Comparison of ENCODE assay signal across 13 cellular contexts in the genomic region with DNA sequence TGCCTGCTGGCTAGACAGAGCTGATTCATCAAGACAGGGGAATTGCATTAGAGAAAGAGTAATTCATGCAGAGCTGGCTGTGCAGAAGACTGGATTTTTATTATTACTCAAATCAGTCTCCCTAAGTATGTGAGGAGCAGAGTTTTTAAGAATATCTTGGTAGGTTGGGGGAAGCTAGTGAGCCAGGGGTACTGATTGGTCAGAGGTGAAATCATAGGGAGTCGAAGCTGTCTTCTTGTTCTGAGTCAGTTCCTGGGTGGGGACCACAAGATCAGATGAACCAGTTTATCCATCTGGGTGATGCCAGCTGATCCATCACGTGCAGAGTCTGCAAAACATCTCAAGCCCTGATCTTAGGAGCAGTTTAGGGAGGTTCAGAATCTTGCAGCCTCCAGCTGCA. TPM values are rescaled to one million over a fixed set of nuclear protein-coding genes. Genes with fewer than 3 reads are reported as not detected.
DNase-seq lines count a peak whose midpoint lies in the region; ATAC-seq, FAIRE-seq and TF ChIP-seq lines count a peak whose summit lies in the region.
"Had no signal": no experiment of that assay in that cellular context is flagged by ENCODE, and none has a peak within 500 bp of the region (broad histone marks: within the 10 kb centered on the region; RNA-seq: fewer than 3 reads in every experiment).

No MANE protein-coding gene starts in this region.

- peaks cover 18% of the 10 kb centered on the region for H3F3A ChIP-seq in MM.1S (ENCODE audit: insufficient read depth, low read length)

- no peak for ATAC-seq in GM21447 (IDR thresholded peaks at IDR 0.05; ENCODE audit: unreplicated experiment)

- H3K9me2 ChIP-seq in MM.1S (replicated peaks; ENCODE audit: insufficient read depth, low read length), result no peaks in the 10 kb centered on the region

- H3K9me3 ChIP-seq in MM.1S (replicated peaks; ENCODE audit: insufficient read depth, low read length), result no peaks in the 10 kb centered on the region
- H3K9me3 ChIP-seq: HAP-1 had no signal

- 0 out of 2 replicates have a peak overlapping the region, but pooled peaks have one; percentile 27 for H3K4me2 ChIP-seq in MM.1S (ENCODE audit: low read depth, low read length)

- no peaks in the 10 kb centered on the region for H4K20me1 ChIP-seq in MM.1S (ENCODE audit: insufficient read depth, low read length)

- H3K4me1 ChIP-seq in MM.1S (ENCODE audit: low read length), result peaks cover 40% of the 10 kb centered on the region
- H3K4me1 ChIP-seq: HAP-1 had no signal

- no peaks in the 10 kb centered on the region for H3K36me3 ChIP-seq in MM.1S (replicated peaks; ENCODE audit: insufficient read depth, low read length)
- no peaks in the 10 kb centered on the region for H3K36me3 ChIP-seq in bronchial epithelial cell (ENCODE audit: control insufficient read depth, insufficient read depth, low read length)
- H3K36me3 ChIP-seq: HAP-1 had no signal

- H3K27me3 ChIP-seq in MM.1S (replicated peaks; ENCODE audit: insufficient read depth, low read length) (no peaks in the 10 kb centered on the region), bronchial epithelial cell (ENCODE audit: control insufficient read depth, insufficient read depth, low read length) (no peaks in the 10 kb centered on the region)

- H3K27ac ChIP-seq in MM.1S (ENCODE audit: low read length), result peak overlapping the region; percentile 40; the same call in 1 of the 2 replicates

- DNase-seq in GM12865 (ENCODE audit: low read depth) (peak; percentile 41), MM.1S (no peak), bronchial epithelial cell (ENCODE audit: low read depth) (peak; percentile 16), kidney tubule cell (ENCODE audit: low spot score) (peak; percentile 39), DMS53 treated with DMSO at 0.1 percent for 48 hours (lab: John Stamatoyannopoulos, UW; ENCODE audit: unreplicated experiment) (no peak), ureter (ENCODE audit: low spot score) (no peak)
- DNase-seq: GF-D8, KG1 had no signal

- H3K4me3 ChIP-seq in GM12865 (ENCODE audit: low read depth, low read length) (no peak overlapping the region), MM.1S (ENCODE audit: low read length) (no peak overlapping the region), bronchial epithelial cell (ENCODE audit: low read depth, low read length) (no peak overlapping the region)
- H3K4me3 ChIP-seq: HAP-1 had no signal

- H2AFZ ChIP-seq in MM.1S (ENCODE audit: low read length), result peak overlapping the region; percentile 27; the same call in 1 of the 2 replicates

- FAIRE-seq in bronchial epithelial cell (lab: Jason Lieb, UNC), result peak; percentile 13
- FAIRE-seq: H1 had no signal

- no peak overlapping the region for H3K9ac ChIP-seq in MM.1S (ENCODE audit: low read length)

- TF ChIP-seq CTCF in GM12865 (IDR thresholded peaks at IDR 0.05; ENCODE audit: insufficient read depth, low read depth, low read length, missing control alignments) (no peak), MM.1S (IDR thresholded peaks at IDR 0.05; ENCODE audit: low read length) (no peak), bronchial epithelial cell (IDR thresholded peaks at IDR 0.05; ENCODE audit: insufficient read depth, low read length, severe bottlenecking) (no peak)

- no peaks in the 10 kb centered on the region for H3K79me2 ChIP-seq in MM.1S (ENCODE audit: low read length)

RNA-seq across cellular contexts. Expression of a gene that starts 39.8 kb away (rescaled TPM):
- total RNA-seq in bronchial epithelial cell, result not detected in 2 replicates
- total RNA-seq in ureter, result 1.1 TPM
- total RNA-seq: A673, HT-29 had no signal

Comparison
In these comparisons a context has a peak if more than half of its experiments do, and no peak if none do; other contexts are left out.
1. DNase-seq: peak in GM12865 (single experiment), bronchial epithelial cell (single experiment) and kidney tubule cell (single experiment); none in MM.1S (single experiment), DMS53 treated with DMSO at 0.1 percent for 48 hours (single experiment) and ureter (single experiment).